ENCODE assay signal across 1 cellular context in genomic region chr14:100667706-100668105, GRCh38.
TF ChIP-seq lines count a peak whose summit lies in the region.

No MANE protein-coding gene starts in this region.

TF ChIP-seq in H1, 55 proteins besides CTCF, POLR2A, EP300 and RAD21:
- no peak for TF ChIP-seq BACH1 (IDR thresholded peaks at IDR 0.05; ENCODE audit: low read length)
- no peak for TF ChIP-seq KDM4A (IDR thresholded peaks at IDR 0.05; ENCODE audit: low read depth, low read length, severe bottlenecking)
- TF ChIP-seq RFX5 (IDR thresholded peaks at IDR 0.05; ENCODE audit: borderline replicate concordance, low read depth, low read length): no peak
- TF ChIP-seq SP1 (IDR thresholded peaks at IDR 0.05; ENCODE audit: low read depth, low read length): no peak
- TF ChIP-seq E2F6 (IDR thresholded peaks at IDR 0.05): no peak
- TF ChIP-seq EGR1 (IDR thresholded peaks at IDR 0.05; ENCODE audit: borderline replicate concordance, low read depth, low read length): no peak
- TF ChIP-seq SUZ12 (IDR thresholded peaks at IDR 0.05; ENCODE audit: low read length): no peak
- no peak for TF ChIP-seq SAP30 (IDR thresholded peaks at IDR 0.05; ENCODE audit: insufficient read depth, insufficient replicate concordance, low read length)
- no peak for TF ChIP-seq ATF3 (IDR thresholded peaks at IDR 0.05; ENCODE audit: insufficient read depth, low read depth, low read length)
- no peak for TF ChIP-seq SIRT6 (IDR thresholded peaks at IDR 0.05; ENCODE audit: low read length)
- no peak for TF ChIP-seq CHD2 (IDR thresholded peaks at IDR 0.05; ENCODE audit: low read length)
- no peak for TF ChIP-seq TBP (IDR thresholded peaks at IDR 0.05; ENCODE audit: low read depth, low read length)
- no peak for TF ChIP-seq CTBP2 (IDR thresholded peaks at IDR 0.05; ENCODE audit: borderline replicate concordance, insufficient read depth, insufficient read length, low read length)
